Comparison of ENCODE assay signal across 8 cellular contexts in the genomic region with DNA sequence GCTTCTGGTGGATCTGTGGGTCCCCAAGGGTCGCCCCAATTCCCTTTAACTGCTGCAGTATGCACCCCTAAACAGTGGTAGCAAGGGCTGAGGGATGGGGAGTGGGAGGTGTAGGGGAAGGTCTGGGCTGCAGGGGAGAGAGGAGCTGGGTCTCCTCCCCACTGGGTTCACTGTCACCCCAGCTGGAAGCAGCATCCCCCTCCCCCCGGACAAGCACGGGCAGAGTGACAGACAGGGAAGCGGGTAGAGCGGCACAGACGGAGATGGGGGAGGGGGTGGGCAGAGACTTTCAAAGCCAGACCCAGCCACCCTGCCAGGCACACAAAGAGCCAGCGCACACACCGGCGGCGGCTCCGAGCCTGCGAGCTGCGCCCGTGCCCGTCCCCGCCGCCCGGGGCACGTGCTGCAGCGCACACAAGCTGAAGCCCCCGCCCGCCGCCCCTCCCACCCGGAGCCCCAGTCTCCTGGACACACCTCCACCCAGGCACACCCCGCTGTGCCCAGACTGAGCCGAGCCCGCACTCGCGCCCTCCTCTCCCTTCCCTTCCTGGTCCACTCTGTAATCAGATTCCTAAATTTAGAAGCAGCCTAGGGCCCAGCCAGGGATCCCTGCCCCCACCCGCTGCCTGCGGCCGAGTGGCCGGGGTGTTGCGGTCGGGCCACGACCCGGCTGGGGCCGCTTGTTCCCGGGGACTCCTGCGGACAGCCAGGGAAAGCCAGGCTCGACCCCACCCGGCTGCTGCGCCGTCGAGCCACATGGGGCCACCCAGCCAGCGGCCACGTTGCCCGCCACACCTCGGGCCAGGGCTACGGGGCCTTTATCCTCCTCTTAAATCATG. TPM values are rescaled to one million over a fixed set of nuclear protein-coding genes. Genes with fewer than 3 reads are reported as not detected.
DNase-seq lines count a peak whose midpoint lies in the region; ATAC-seq and TF ChIP-seq lines count a peak whose summit lies in the region.

No MANE protein-coding gene starts in this region.

- H3K4me1 Mint-ChIP-seq in activated CD4-positive, alpha-beta T cell treated with anti-CD3 and anti-CD28 coated beads for 36 hours = peaks cover 12% of the 10 kb centered on the region
- peaks cover 5% of the 10 kb centered on the region for H3K4me1 Mint-ChIP-seq in activated T-helper 17 cell treated with anti-CD3 and anti-CD28 coated beads, Interleukin-2, amount 50 U/mL, for 72 hours

- H3K27me3 ChIP-seq in neuron (ENCODE audit: insufficient read depth, low read length) = no peaks in the 10 kb centered on the region

- no peaks in the 10 kb centered on the region for H3K9me3 Mint-ChIP-seq in activated CD4-positive, alpha-beta T cell treated with anti-CD3 and anti-CD28 coated beads for 36 hours (ENCODE audit: low read depth)
- no peaks in the 10 kb centered on the region for H3K9me3 Mint-ChIP-seq in activated T-helper 17 cell treated with anti-CD3 and anti-CD28 coated beads, Interleukin-2, amount 50 U/mL, for 72 hours

- H3K36me3 ChIP-seq in neuron (ENCODE audit: insufficient read depth, low read length) = peaks cover 18% of the 10 kb centered on the region

- H3K4me1 ChIP-seq in neuron (ENCODE audit: insufficient read depth, low read length) = peaks cover 46% of the 10 kb centered on the region

- no peak for TF ChIP-seq CTCF in foreskin fibroblast (IDR thresholded peaks at IDR 0.05; ENCODE audit: low read depth, low read length)

- H3K27ac Mint-ChIP-seq in activated CD4-positive, alpha-beta T cell treated with anti-CD3 and anti-CD28 coated beads for 36 hours = no peak overlapping the region
- no peak overlapping the region for H3K27ac Mint-ChIP-seq in activated T-helper 17 cell treated with anti-CD3 and anti-CD28 coated beads, Interleukin-2, amount 50 U/mL, for 72 hours

- H3K4me3 ChIP-seq in foreskin fibroblast (ENCODE audit: low read depth in 1 of 2, low read length in 2 of 2) = peak overlapping the region; percentile 38 to 64
- peak overlapping the region; percentile 86 for H3K4me3 ChIP-seq in neuron (ENCODE audit: low read length)

- H3K27me3 Mint-ChIP-seq in activated CD4-positive, alpha-beta T cell treated with anti-CD3 and anti-CD28 coated beads for 36 hours = peaks cover 3% of the 10 kb centered on the region
- no peaks in the 10 kb centered on the region for H3K27me3 Mint-ChIP-seq in activated T-helper 17 cell treated with anti-CD3 and anti-CD28 coated beads, Interleukin-2, amount 50 U/mL, for 72 hours

- ATAC-seq in activated CD4-positive, alpha-beta T cell treated with anti-CD3 and anti-CD28 coated beads for 36 hours = peak; percentile 37
- peak; percentile 14 for ATAC-seq in activated T-helper 17 cell treated with anti-CD3 and anti-CD28 coated beads, Interleukin-2, amount 50 U/mL, for 72 hours (replicated peaks)
- no peak for ATAC-seq in HG02623 (IDR thresholded peaks at IDR 0.05; ENCODE audit: unreplicated experiment)

- peak overlapping the region; percentile 55 for H3K4me3 Mint-ChIP-seq in activated CD4-positive, alpha-beta T cell treated with anti-CD3 and anti-CD28 coated beads for 36 hours
- H3K4me3 Mint-ChIP-seq in activated T-helper 17 cell treated with anti-CD3 and anti-CD28 coated beads, Interleukin-2, amount 50 U/mL, for 72 hours = peak overlapping the region; percentile 65

- peak; percentile 65 for DNase-seq in activated CD4-positive, alpha-beta T cell treated with anti-CD3 and anti-CD28 coated beads for 36 hours
- no peak for DNase-seq in activated CD4-positive, alpha-beta T cell treated with anti-CD3 and anti-CD28 coated beads for 1 hour
- DNase-seq in NCI-H524 (lab: John Stamatoyannopoulos, UW) (peak; percentile 94 to 95), foreskin fibroblast (peak; percentile 50 to 76), NK-92 (lab: John Stamatoyannopoulos, UW; ENCODE audit: unreplicated experiment) (no peak)

- CTCF ChIA-PET in activated CD4-positive, alpha-beta T cell treated with anti-CD3 and anti-CD28 coated beads for 36 hours (lab: Charles Lee) = interaction anchor here (0.8 to 1.5 kb wide), 5 partner anchors 11 to 150 kb away, joined by 3 to 5 read pairs (median 3); a partner anchor contains a TSS

- intact Hi-C loops in activated CD4-positive, alpha-beta T cell treated with anti-CD3 and anti-CD28 coated beads for 36 hours (cut with DNase I, micrococcal nuclease) = loop anchor here in 1 of 2 experiments (1.0 to 5.0 kb wide), 4 partner anchors 20 to 229 kb away; no protein-coding TSS in a partner anchor

- no peaks in the 10 kb centered on the region for H3K36me3 Mint-ChIP-seq in activated CD4-positive, alpha-beta T cell treated with anti-CD3 and anti-CD28 coated beads for 36 hours (ENCODE audit: low read depth)
- H3K36me3 Mint-ChIP-seq in activated T-helper 17 cell treated with anti-CD3 and anti-CD28 coated beads, Interleukin-2, amount 50 U/mL, for 72 hours (ENCODE audit: low read depth) = no peaks in the 10 kb centered on the region

- POLR2A ChIA-PET in activated CD4-positive, alpha-beta T cell treated with anti-CD3 and anti-CD28 coated beads for 36 hours (lab: Charles Lee) = no interaction called here

- H3K9me3 ChIP-seq in neuron (ENCODE audit: low read length) = peaks cover 1% of the 10 kb centered on the region

- no peak overlapping the region for H2AFZ ChIP-seq in neuron (ENCODE audit: low read depth, low read length)

RNA-seq across cellular contexts. Expression of a gene that starts 0.9 kb away (rescaled TPM):
- total RNA-seq in activated CD4-positive, alpha-beta T cell treated with anti-CD3 and anti-CD28 coated beads for 36 hours = under 1 TPM; 0.37 TPM
- under 1 TPM in 1 of 2 donors, not detected in 1; 0.32 TPM for total RNA-seq in activated T-helper 17 cell treated with anti-CD3 and anti-CD28 coated beads, Interleukin-2, amount 50 U/mL, for 72 hours

RNA-seq across cellular contexts. Expression of a gene that starts 20.9 kb away (rescaled TPM):
- total RNA-seq in activated CD4-positive, alpha-beta T cell treated with anti-CD3 and anti-CD28 coated beads for 36 hours = 10 to 100 TPM; 13.7 to 15.9 TPM
- total RNA-seq in activated T-helper 17 cell treated with anti-CD3 and anti-CD28 coated beads, Interleukin-2, amount 50 U/mL, for 72 hours = 10 to 100 TPM; 20.2 to 30.9 TPM

RNA-seq across cellular contexts. Expression of a gene that starts 56.5 kb away (rescaled TPM):
- total RNA-seq in activated CD4-positive, alpha-beta T cell treated with anti-CD3 and anti-CD28 coated beads for 36 hours = 100 to 1,000 TPM; 413 to 454 TPM
- total RNA-seq in activated T-helper 17 cell treated with anti-CD3 and anti-CD28 coated beads, Interleukin-2, amount 50 U/mL, for 72 hours = 100 to 1,000 TPM; 329 to 461 TPM

Comparison
In these comparisons a context has a peak if more than half of its experiments do, and no peak if none do; other contexts are left out.
1. DNase-seq: peak in activated CD4-positive, alpha-beta T cell treated with anti-CD3 and anti-CD28 coated beads for 36 hours (single experiment), NCI-H524 (2 of 2) and foreskin fibroblast (2 of 2); none in activated CD4-positive, alpha-beta T cell treated with anti-CD3 and anti-CD28 coated beads for 1 hour (single experiment) and NK-92 (single experiment).